Comparison of ENCODE assay signal across 19 cellular contexts in the genomic region with DNA sequence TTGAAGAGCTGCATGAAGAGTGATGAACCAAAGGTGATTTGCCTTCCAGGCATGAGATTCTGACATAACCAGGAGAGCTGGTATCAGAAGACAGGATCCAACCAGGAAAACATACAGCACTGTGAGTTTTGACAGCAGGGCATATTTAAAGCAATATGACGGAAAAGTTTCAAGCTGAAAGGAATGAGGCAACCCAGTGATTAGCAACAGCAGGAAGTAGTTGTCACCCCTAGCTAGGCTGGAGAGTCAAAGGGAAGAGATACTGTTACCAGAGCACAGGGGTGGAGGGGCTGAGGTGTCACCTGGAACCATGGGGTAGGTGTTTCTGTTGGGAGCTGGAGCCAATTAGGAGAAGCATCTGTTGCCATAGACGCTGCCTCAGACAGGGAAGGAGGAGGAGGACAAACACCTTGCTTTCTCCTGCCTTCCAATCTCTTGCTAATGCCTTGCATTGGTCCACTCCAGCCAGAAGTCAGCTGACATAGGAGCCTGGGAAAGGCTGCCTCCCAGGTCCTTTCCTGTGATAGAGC.
DNase-seq lines count a peak whose midpoint lies in the region; FAIRE-seq and TF ChIP-seq lines count a peak whose summit lies in the region.
"Had no signal": no experiment of that assay in that cellular context is flagged by ENCODE, and none has a peak within 500 bp of the region (broad histone marks: within the 10 kb centered on the region; RNA-seq: fewer than 3 reads in every experiment).

No MANE protein-coding gene starts in this region.

- H4K91ac ChIP-seq in H9 (ENCODE audit: insufficient read length, low read depth, low read length) (no peak overlapping the region), H1 (replicated peaks; ENCODE audit: insufficient read length, low read length) (no peak overlapping the region)

- no peaks in the 10 kb centered on the region for H3K36me3 Mint-ChIP-seq in H9 (ENCODE audit: insufficient read depth in 1 of 3, low read depth in 3 of 3)

- peak; percentile 47 for DNase-seq in H9
- DNase-seq in NOMO-1 (lab: John Stamatoyannopoulos, UW; ENCODE audit: unreplicated experiment in 2 of 2): peak; percentile 31 to 61
- no peak for DNase-seq in H1 (ENCODE audit: low read depth in 1 of 2, low spot score in 2 of 2)
- peak; percentile 11 for DNase-seq in mesenteric fat pad (ENCODE audit: low spot score)
- DNase-seq in SKM-1 treated with dmso at 0.1 percent for 144 hours (lab: John Stamatoyannopoulos, UW; ENCODE audit: unreplicated experiment): no peak
- no peak for DNase-seq in activated CD8-positive, alpha-beta memory T cell treated with anti-CD3 and anti-CD28 coated beads, Interleukin-2, amount 50 U/mL, for 48 hours
- no peak for DNase-seq in HPDE6-E6E7 (ENCODE audit: extremely low spot score)
- DNase-seq: Caco-2, EL, IMR-90, Karpas-422, MG63, NCI-H1105 treated with DMSO at 0.1 percent for 48 hours, NCI-H2029 treated with DMSO at 0.1 percent for 48 hours, NCI-H510A treated with DMSO at 0.1 percent for 48 hours, Peyer's patch, Right ventricle myocardium superior had no signal

- H3K14ac ChIP-seq in H9 (ENCODE audit: insufficient read depth, low read length) (no peak overlapping the region), H1 (ENCODE audit: insufficient read length) (no peak overlapping the region)

- H2BK20ac ChIP-seq in H9 (ENCODE audit: low read depth, low read length, poor library complexity, severe bottlenecking): no peak overlapping the region
- no peak overlapping the region for H2BK20ac ChIP-seq in H1 (ENCODE audit: low read length)

- no peaks in the 10 kb centered on the region; a peak in 1 of 8 replicates for H3K36me3 ChIP-seq in H1 (ENCODE audit: control insufficient read depth in 2 of 4, insufficient read depth in 4 of 4, low read length in 3 of 4)
- H3K36me3 ChIP-seq: HAP-1, MG63, Peyer's patch had no signal

- H4K20me1 ChIP-seq in H9 (ENCODE audit: control insufficient read depth, insufficient read depth, insufficient read length): no peaks in the 10 kb centered on the region
- no peaks in the 10 kb centered on the region for H4K20me1 ChIP-seq in H1 (replicated peaks in 1 of 2; ENCODE audit: control insufficient read depth in 1 of 2, insufficient read depth in 2 of 2, low read length in 2 of 2)

- H3K27me3 ChIP-seq in H9 (ENCODE audit: insufficient read depth, low read length) (no peaks in the 10 kb centered on the region), H1 (replicated peaks in 1 of 4; ENCODE audit: control insufficient read depth in 3 of 4, extremely low read depth in 1 of 4, insufficient read depth in 3 of 4, low read length in 3 of 4) (no peaks in the 10 kb centered on the region)
- H3K27me3 ChIP-seq: MG63, Peyer's patch had no signal

- no peak overlapping the region for H3K4me3 Mint-ChIP-seq in H9

- H3K4me3 ChIP-seq in H1 (ENCODE audit: extremely low read depth in 1 of 4, insufficient read depth in 2 of 4, low read depth in 3 of 4, low read length in 4 of 4): no peak overlapping the region
- H3K4me3 ChIP-seq: HAP-1, MG63, Peyer's patch, SK-N-MC had no signal

- H3K23me2 ChIP-seq in H9 (ENCODE audit: insufficient read length, low read depth, low read length, poor library complexity, severe bottlenecking) (no peaks in the 10 kb centered on the region), H1 (ENCODE audit: low read depth, low read length) (no peaks in the 10 kb centered on the region)

- no peak overlapping the region for H3T11ph ChIP-seq in H9 (ENCODE audit: low read length)

- CTCF ChIA-PET in H1 (lab: Charles Lee; ENCODE audit: partially characterized antibody): interaction anchor here (1.0 to 3.8 kb wide), 6 partner anchors 10 to 109 kb away, joined by 3 to 14 read pairs (median 8); no protein-coding TSS in a partner anchor

- no peak overlapping the region for H4K5ac ChIP-seq in H9 (ENCODE audit: insufficient read length, low read depth, low read length)
- H4K5ac ChIP-seq in H1 (ENCODE audit: insufficient read length, low read depth, low read length): no peak overlapping the region

- H3K79me1 ChIP-seq in H9 (ENCODE audit: insufficient read depth, low read depth, low read length, poor library complexity, severe bottlenecking) (no peaks in the 10 kb centered on the region), H1 (ENCODE audit: low read depth, low read length) (no peaks in the 10 kb centered on the region)

- H4K8ac ChIP-seq in H9 (replicated peaks; ENCODE audit: insufficient read length, low read depth, low read length) (no peak overlapping the region), H1 (ENCODE audit: extremely low read depth, insufficient read depth, low read length) (no peak overlapping the region)

- H3K4me1 ChIP-seq in H9 (ENCODE audit: insufficient read depth, low read length) (peaks cover 7% of the 10 kb centered on the region; the same call in 1 of the 2 replicates), H1 (replicated peaks in 1 of 4; ENCODE audit: control insufficient read depth in 3 of 4, insufficient read depth in 4 of 4, low read length in 3 of 4) (peaks cover 0 to 6% (median 1%) of the 10 kb centered on the region in 4 experiments; a peak in 2 of 7 replicates)
- H3K4me1 ChIP-seq: Caco-2, HAP-1, Peyer's patch had no signal

- H2BK15ac ChIP-seq in H9 (ENCODE audit: low read depth, low read length) (no peak overlapping the region), H1 (ENCODE audit: low read length) (no peak overlapping the region)

- H3K79me2 ChIP-seq in H9 (ENCODE audit: insufficient read depth, low read length): no peaks in the 10 kb centered on the region
- no peaks in the 10 kb centered on the region for H3K79me2 ChIP-seq in H1 (ENCODE audit: control insufficient read depth in 1 of 2, insufficient read depth in 2 of 2, low read length in 2 of 2)

- POLR2A ChIA-PET in H1 (lab: Charles Lee; ENCODE audit: partially characterized antibody): interaction anchor here (0.6 kb wide), 1 partner anchor 26 kb away, joined by 3 read pairs; no protein-coding TSS in a partner anchor

- H3K9me3 ChIP-seq in H9 (ENCODE audit: control insufficient read depth, low read depth, low read length) (no peaks in the 10 kb centered on the region), H1 (ENCODE audit: insufficient read depth in 2 of 2, low read depth in 1 of 2, low read length in 1 of 2) (no peaks in the 10 kb centered on the region)
- H3K9me3 ChIP-seq: Caco-2, HAP-1, MG63, Peyer's patch had no signal

- H3K4ac ChIP-seq in H9 (ENCODE audit: low read depth, low read length) (no peak overlapping the region), H1 (replicated peaks; ENCODE audit: insufficient read length, low read depth, low read length) (peak overlapping the region; percentile 5)

- no peak overlapping the region for H3K27ac ChIP-seq in H9 (ENCODE audit: insufficient read length, low read depth, low read length)
- H3K27ac ChIP-seq in H1 (ENCODE audit: low read depth, low read length): no peak overlapping the region
- H3K27ac ChIP-seq: Peyer's patch, SK-N-MC had no signal

- H2BK12ac ChIP-seq in H9 (ENCODE audit: insufficient read length, low read depth, low read length) (no peak overlapping the region), H1 (ENCODE audit: low read depth, low read length) (no peak overlapping the region)

- H3K4me2 ChIP-seq in H9 (ENCODE audit: insufficient read depth, insufficient read length, low read length): no peak overlapping the region
- H3K4me2 ChIP-seq in H1 (ENCODE audit: insufficient read depth in 1 of 2, low read depth in 2 of 2, low read length in 2 of 2): no peak overlapping the region; a peak in 1 of 4 replicates

- H3K9ac ChIP-seq in H9 (ENCODE audit: extremely low read depth, insufficient read length, low read length) (no peak overlapping the region), H1 (replicated peaks in 1 of 4; ENCODE audit: extremely low read depth in 1 of 4, low read depth in 3 of 4, low read length in 3 of 4) (no peak overlapping the region)

- no peak overlapping the region for H3K18ac ChIP-seq in H9 (ENCODE audit: insufficient read length, low read depth, low read length)
- no peak overlapping the region for H3K18ac ChIP-seq in H1 (ENCODE audit: extremely low read depth, low read length)

- H3K56ac ChIP-seq in H9 (ENCODE audit: insufficient read length, low read depth, low read length) (no peak overlapping the region), H1 (replicated peaks; ENCODE audit: insufficient read length, low read depth, low read length) (no peak overlapping the region)

- no peak for TF ChIP-seq POLR2A in H1 (IDR thresholded peaks at IDR 0.05; ENCODE audit: control extremely low read depth in 1 of 2, low read depth in 2 of 2, low read length in 2 of 2)

- H2BK120ac ChIP-seq in H9 (ENCODE audit: low read depth, low read length, poor library complexity, severe bottlenecking) (no peak overlapping the region), H1 (replicated peaks; ENCODE audit: low read depth, low read length) (no peak overlapping the region)

- FAIRE-seq in H1 (lab: Jason Lieb, UNC): no peak

- no peak overlapping the region for H3K23ac ChIP-seq in H9 (ENCODE audit: insufficient read length, low read depth, low read length)
- no peak overlapping the region for H3K23ac ChIP-seq in H1 (ENCODE audit: insufficient read length)

- no peak for TF ChIP-seq RAD21 in H1 (IDR thresholded peaks at IDR 0.05 in 1 of 2, conservative IDR thresholded peaks at IDR 0.05 in 1 of 2; ENCODE audit: low read depth in 2 of 2, low read length in 2 of 2)

- TF ChIP-seq CTCF in H9 (conservative IDR thresholded peaks at IDR 0.05) (no peak), H1 (IDR thresholded peaks at IDR 0.05; ENCODE audit: control extremely low read depth in 1 of 3, insufficient read depth in 1 of 3, low read depth in 1 of 3, low read length in 3 of 3) (no peak)

- H2AK5ac ChIP-seq in H9 (ENCODE audit: insufficient read length, low read length): no peak overlapping the region
- no peak overlapping the region for H2AK5ac ChIP-seq in H1 (ENCODE audit: low read depth, low read length)

- no peak overlapping the region for H3K27ac Mint-ChIP-seq in H9

- no CpG with 5 or more reads among the region's 2 CpGs for WGBS in H9 (ENCODE audit: extremely low coverage, insufficient read length, low lambda C conversion rate)
- 44% methylated on average over 2 of the region's 2 CpGs; no CpG with 5 or more reads in 1 of the 2 experiments for WGBS in H1 (ENCODE audit: extremely low coverage in 1 of 2, insufficient coverage in 1 of 2, insufficient read length in 1 of 2, insufficient replicate concordance in 2 of 2, low coverage in 1 of 2, low lambda C conversion rate in 2 of 2, missing lambda C conversion rate in 1 of 2), 2 experiments

- H2BK5ac ChIP-seq in H9 (ENCODE audit: insufficient read length, low read length) (no peak overlapping the region), H1 (ENCODE audit: low read depth, low read length) (no peak overlapping the region)

- H3K4me1 Mint-ChIP-seq in H9: peaks cover 13 to 23% of the 10 kb centered on the region in 2 experiments

- H3K9me3 Mint-ChIP-seq in H9: no peaks in the 10 kb centered on the region

- H2AFZ ChIP-seq in H9 (ENCODE audit: low read length): no peak overlapping the region
- H2AFZ ChIP-seq in H1 (ENCODE audit: low read length): 0 out of 2 replicates have a peak overlapping the region, but pooled peaks have one; percentile 31

- H3K27me3 Mint-ChIP-seq in H9 (ENCODE audit: low read depth): peaks cover 9% of the 10 kb centered on the region

- no peak for TF ChIP-seq EP300 in H1 (IDR thresholded peaks at IDR 0.05; ENCODE audit: borderline replicate concordance in 1 of 2, low read depth in 2 of 2, low read length in 2 of 2)

TF ChIP-seq in H1, 55 proteins besides CTCF, POLR2A, EP300 and RAD21 (continues in another document):
- no peak for TF ChIP-seq YY1 (IDR thresholded peaks at IDR 0.05; ENCODE audit: low read depth, low read length)

Comparison
In these comparisons a context has a peak if more than half of its experiments do, and no peak if none do; other contexts are left out.
1. DNase-seq: peak in H9 (single experiment), NOMO-1 (2 of 2) and mesenteric fat pad (single experiment); none in H1 (0 of 2), SKM-1 treated with dmso at 0.1 percent for 144 hours (single experiment), activated CD8-positive, alpha-beta memory T cell treated with anti-CD3 and anti-CD28 coated beads, Interleukin-2, amount 50 U/mL, for 48 hours (single experiment) and HPDE6-E6E7 (single experiment).